29 cellular contexts compared by ENCODE assay signal in genomic region chr10:106741131-106741530, GRCh38.
"Had no signal": no experiment of that assay in that cellular context is flagged by ENCODE, and none has a peak within 500 bp of the region (broad histone marks: within the 10 kb centered on the region; RNA-seq: fewer than 3 reads in every experiment).

No MANE protein-coding gene starts in this region.

- H3K4me3 ChIP-seq: adrenal gland, body of pancreas, esophagus muscularis mucosa, gastrocnemius medialis had no signal

- H3K27me3 ChIP-seq: adrenal gland, body of pancreas, esophagus muscularis mucosa, foreskin keratinocyte, gastrocnemius medialis had no signal

- H3K4me1 ChIP-seq: adrenal gland, body of pancreas, esophagus muscularis mucosa, foreskin keratinocyte, gastrocnemius medialis had no signal

- H3K9me3 ChIP-seq: adrenal gland, body of pancreas, esophagus muscularis mucosa, gastrocnemius medialis had no signal

- ATAC-seq: activated CD4-positive, alpha-beta T cell treated with anti-CD3 and anti-CD28 coated beads for 36 hours; activated CD8-positive, alpha-beta memory T cell treated with anti-CD3 and anti-CD28 coated beads, Interleukin-2, amount 10 ng/mL, durations not matched to agents 7 days and 5 days; activated CD8-positive, alpha-beta T cell treated with anti-CD3 and anti-CD28 coated beads, Interleukin-2, amount 10 ng/mL, durations not matched to agents 7 days and 5 days; activated naive CD8-positive, alpha-beta T cell treated with anti-CD3 and anti-CD28 coated beads, Interleukin-2, amount 50 U/mL, for 24 hours; body of pancreas; effector memory CD8-positive, alpha-beta T cell; foreskin keratinocyte; gastrocnemius medialis had no signal

- FAIRE-seq: colon had no signal

- H3K27ac ChIP-seq: adrenal gland, body of pancreas, esophagus muscularis mucosa, foreskin keratinocyte, gastrocnemius medialis had no signal

- DNase-seq: activated CD4-positive, alpha-beta memory T cell treated with anti-CD3 and anti-CD28 coated beads for 36 hours; activated CD4-positive, alpha-beta T cell treated with anti-CD3 and anti-CD28 coated beads for 36 hours; activated CD4-positive, alpha-beta T cell treated with anti-CD3 and anti-CD28 coated beads, Interleukin-2, amount 10 ng/mL, durations not matched to agents 24 days and 14 days; activated CD4-positive, CD25-positive, alpha-beta regulatory T cell; activated CD4-positive, CD25-positive, alpha-beta regulatory T cell treated with anti-CD3 and anti-CD28 coated beads, Interleukin-2, amount 50 U/mL, for 72 hours; activated CD8-positive, alpha-beta memory T cell treated with anti-CD3 and anti-CD28 coated beads, Interleukin-2, amount 10 ng/mL, durations not matched to agents 7 days and 5 days; activated CD8-positive, alpha-beta memory T cell treated with anti-CD3 and anti-CD28 coated beads, Interleukin-2, amount 50 U/mL, for 4 hours; activated CD8-positive, alpha-beta T cell treated with anti-CD3 and anti-CD28 coated beads, Interleukin-2, amount 10 ng/mL, durations not matched to agents 7 days and 5 days; activated effector memory CD4-positive, alpha-beta T cell treated with anti-CD3 and anti-CD28 coated beads, Interleukin-2, amount 50 U/mL, for 16 hours; activated naive CD4-positive, alpha-beta T cell treated with anti-CD3 and anti-CD28 coated beads for 36 hours; activated naive CD8-positive, alpha-beta T cell treated with anti-CD3 and anti-CD28 coated beads for 36 hours; activated naive CD8-positive, alpha-beta T cell treated with anti-CD3 and anti-CD28 coated beads, Interleukin-2, amount 50 U/mL, for 24 hours; activated T-cell treated with anti-CD3 and anti-CD28 coated beads, Interleukin-2, amount 50 U/mL, for 1 hour; activated T-cell treated with anti-CD3 and anti-CD28 coated beads, Interleukin-2, amount 50 U/mL, for 48 hours; adrenal gland; amygdala; aorta; body of pancreas; cortex of kidney; dermis blood vessel endothelial cell; effector CD4-positive, alpha-beta T cell; effector memory CD8-positive, alpha-beta T cell; erythroblast; foreskin keratinocyte; gastrocnemius medialis; glutamatergic neuron; T-helper 2 cell had no signal

- H3K36me3 ChIP-seq: adrenal gland, esophagus muscularis mucosa, gastrocnemius medialis had no signal
